Comparison of ENCODE assay signal across 24 cellular contexts in the genomic region with DNA sequence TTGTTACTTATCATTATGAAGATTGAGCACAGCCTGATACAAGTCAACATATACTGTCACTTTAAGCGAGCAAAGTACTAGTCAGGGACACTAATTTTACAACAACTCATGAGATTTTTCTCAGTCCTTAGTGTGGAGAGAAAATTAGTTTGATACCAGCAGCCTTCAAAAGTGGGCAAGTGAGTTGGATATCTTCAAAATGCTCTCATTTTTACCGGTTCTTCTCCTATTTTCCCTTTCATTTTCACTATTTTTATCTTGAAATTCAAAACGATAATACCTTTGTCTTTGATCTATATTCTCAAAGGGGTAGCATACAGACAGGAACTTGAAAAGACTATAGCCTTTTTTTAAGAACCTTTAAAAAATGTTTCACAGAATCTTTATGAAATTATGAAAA. TPM values are rescaled to one million over a fixed set of nuclear protein-coding genes. Genes with fewer than 3 reads are reported as not detected.
DNase-seq lines count a peak whose midpoint lies in the region; ATAC-seq and TF ChIP-seq lines count a peak whose summit lies in the region.
"Had no signal": no experiment of that assay in that cellular context is flagged by ENCODE, and none has a peak within 500 bp of the region (broad histone marks: within the 10 kb centered on the region; RNA-seq: fewer than 3 reads in every experiment).

No MANE protein-coding gene starts in this region.

- H3K36me3 Mint-ChIP-seq in activated naive CD4-positive, alpha-beta T cell treated with anti-CD3 and anti-CD28 coated beads, Interleukin-2, amount 50 U/mL, for 24 hours: peaks cover 16% of the 10 kb centered on the region
- peaks cover 33% of the 10 kb centered on the region for H3K36me3 Mint-ChIP-seq in activated T-helper 1 cell treated with anti-CD3 and anti-CD28 coated beads, Interleukin-12 subunit alpha, Interleukin-12 subunit beta, Interleukin-2, Interleukin-4 antibody, amounts not matched to agents 30 ng/mL and 10 ng/mL and 1 ng/mL, durations not matched to agents 14 hours and 24 hours and 36 hours (ENCODE audit: low read depth)
- H3K36me3 Mint-ChIP-seq in stimulated activated effector memory CD8-positive, alpha-beta T cell treated with anti-CD3 and anti-CD28 coated beads, Interleukin-12 subunit alpha, Interleukin-12 subunit beta, amount 100 ng/mL, for 72 hours: peaks cover 12% of the 10 kb centered on the region

- H3K36me3 ChIP-seq in transverse colon (no peaks in the 10 kb centered on the region), ovary (no peaks in the 10 kb centered on the region)
- H3K36me3 ChIP-seq: lower lobe of right lung, neutrophil, upper lobe of left lung had no signal

- DNase-seq in activated naive CD4-positive, alpha-beta T cell (lab: John Stamatoyannopoulos, UW): no peak
- DNase-seq in activated T-helper 1 cell treated with anti-CD3 and anti-CD28 coated beads, Interleukin-12 subunit alpha, Interleukin-12 subunit beta, Interleukin-2, Interleukin-4 antibody, amounts not matched to agents 30 ng/mL and 10 ng/mL and 1 ng/mL, durations not matched to agents 14 hours and 24 hours and 36 hours (ENCODE audit: low spot score): no peak
- DNase-seq in stimulated activated effector memory CD8-positive, alpha-beta T cell treated with anti-CD3 and anti-CD28 coated beads, Interleukin-12 subunit alpha, Interleukin-12 subunit beta, amount 100 ng/mL, for 72 hours (ENCODE audit: low spot score in 2 of 2): no peak
- DNase-seq in NCI-H1436 (lab: John Stamatoyannopoulos, UW) (no peak), transverse colon (no peak), ovary (no peak)
- DNase-seq: activated CD8-positive, alpha-beta memory T cell treated with anti-CD3 and anti-CD28 coated beads for 24 hours; activated gamma-delta T cell; DMS79; esophagus squamous epithelium; HFFc6; lower lobe of right lung; NCI-H1417 treated with DMSO at 0.1 percent for 48 hours; NCI-H2171; NCI-H748 treated with DMSO at 0.1 percent for 48 hours; SHP77 treated with DMSO at 0.1 percent for 48 hours; stimulated activated CD4-positive, alpha-beta T cell treated with anti-CD3 and anti-CD28 coated beads, Interleukin-4, amount 100 ng/mL, for 24 hours; upper lobe of left lung had no signal

- H3K9me3 ChIP-seq in transverse colon (no peaks in the 10 kb centered on the region), ovary (no peaks in the 10 kb centered on the region)
- H3K9me3 ChIP-seq: esophagus squamous epithelium, gastroesophageal sphincter, lower lobe of right lung, neutrophil, upper lobe of left lung had no signal

- peak; percentile 26 for ATAC-seq in GM21723 (IDR thresholded peaks at IDR 0.05; ENCODE audit: unreplicated experiment)
- no peak for ATAC-seq in stimulated activated effector memory CD8-positive, alpha-beta T cell treated with anti-CD3 and anti-CD28 coated beads, Interleukin-12 subunit alpha, Interleukin-12 subunit beta, amount 100 ng/mL, for 72 hours
- ATAC-seq: gastroesophageal sphincter, lower lobe of right lung had no signal

- no peak overlapping the region for H3K27ac ChIP-seq in transverse colon
- H3K27ac ChIP-seq in ovary: peak overlapping the region in 1 of 2 donors; percentile 7
- H3K27ac ChIP-seq: esophagus squamous epithelium, gastroesophageal sphincter, HL-60, lower lobe of right lung, neutrophil, upper lobe of left lung had no signal

- TF ChIP-seq CTCF in transverse colon (IDR thresholded peaks at IDR 0.05) (no peak), ovary (IDR thresholded peaks at IDR 0.05) (no peak)

- intact Hi-C loops in activated T-helper 1 cell treated with anti-CD3 and anti-CD28 coated beads, Interleukin-12 subunit alpha, Interleukin-12 subunit beta, Interleukin-2, Interleukin-4 antibody, amounts not matched to agents 30 ng/mL and 10 ng/mL and 1 ng/mL, durations not matched to agents 14 hours and 24 hours and 36 hours (cut with micrococcal nuclease): loop anchor here (1.0 kb wide), 1 partner anchor 25 kb away; no protein-coding TSS in a partner anchor
- intact Hi-C loops in transverse colon (cut with DNase I; ENCODE audit: low total_unique reads) (no loop called here), ovary (cut with DNase I) (no loop called here)

- TF ChIP-seq POLR2A in transverse colon (IDR thresholded peaks at IDR 0.05) (no peak), ovary (IDR thresholded peaks at IDR 0.05) (no peak)

- no peak overlapping the region for H3K4me3 ChIP-seq in transverse colon
- no peak overlapping the region for H3K4me3 ChIP-seq in ovary
- H3K4me3 ChIP-seq: esophagus squamous epithelium, gastroesophageal sphincter, lower lobe of right lung, smooth muscle cell, upper lobe of left lung had no signal

- in situ Hi-C loops in transverse colon (cut with MboI; ENCODE audit: low pct_ligation_motif_present in 1 of 4, low pct_unique_long_range_greater_than_20kb in 1 of 4, low sequenced_read_pairs in 3 of 4): no loop called here

- H3K27ac Mint-ChIP-seq in activated naive CD4-positive, alpha-beta T cell treated with anti-CD3 and anti-CD28 coated beads, Interleukin-2, amount 50 U/mL, for 24 hours: peak overlapping the region; percentile 96
- peak overlapping the region; percentile 71 for H3K27ac Mint-ChIP-seq in activated T-helper 1 cell treated with anti-CD3 and anti-CD28 coated beads, Interleukin-12 subunit alpha, Interleukin-12 subunit beta, Interleukin-2, Interleukin-4 antibody, amounts not matched to agents 30 ng/mL and 10 ng/mL and 1 ng/mL, durations not matched to agents 14 hours and 24 hours and 36 hours
- peak overlapping the region; percentile 33 for H3K27ac Mint-ChIP-seq in stimulated activated effector memory CD8-positive, alpha-beta T cell treated with anti-CD3 and anti-CD28 coated beads, Interleukin-12 subunit alpha, Interleukin-12 subunit beta, amount 100 ng/mL, for 72 hours
- H3K27ac Mint-ChIP-seq: HFFc6 had no signal

- peaks cover 42% of the 10 kb centered on the region for H3K4me1 Mint-ChIP-seq in activated naive CD4-positive, alpha-beta T cell treated with anti-CD3 and anti-CD28 coated beads, Interleukin-2, amount 50 U/mL, for 24 hours
- H3K4me1 Mint-ChIP-seq in activated T-helper 1 cell treated with anti-CD3 and anti-CD28 coated beads, Interleukin-12 subunit alpha, Interleukin-12 subunit beta, Interleukin-2, Interleukin-4 antibody, amounts not matched to agents 30 ng/mL and 10 ng/mL and 1 ng/mL, durations not matched to agents 14 hours and 24 hours and 36 hours (ENCODE audit: low read depth): peaks cover 27% of the 10 kb centered on the region
- no peaks in the 10 kb centered on the region for H3K4me1 Mint-ChIP-seq in stimulated activated effector memory CD8-positive, alpha-beta T cell treated with anti-CD3 and anti-CD28 coated beads, Interleukin-12 subunit alpha, Interleukin-12 subunit beta, amount 100 ng/mL, for 72 hours

- H3K4me3 Mint-ChIP-seq in activated naive CD4-positive, alpha-beta T cell treated with anti-CD3 and anti-CD28 coated beads, Interleukin-2, amount 50 U/mL, for 24 hours: peak overlapping the region; percentile 72
- peak overlapping the region; percentile 58 for H3K4me3 Mint-ChIP-seq in activated T-helper 1 cell treated with anti-CD3 and anti-CD28 coated beads, Interleukin-12 subunit alpha, Interleukin-12 subunit beta, Interleukin-2, Interleukin-4 antibody, amounts not matched to agents 30 ng/mL and 10 ng/mL and 1 ng/mL, durations not matched to agents 14 hours and 24 hours and 36 hours
- no peak overlapping the region for H3K4me3 Mint-ChIP-seq in stimulated activated effector memory CD8-positive, alpha-beta T cell treated with anti-CD3 and anti-CD28 coated beads, Interleukin-12 subunit alpha, Interleukin-12 subunit beta, amount 100 ng/mL, for 72 hours
- H3K4me3 Mint-ChIP-seq: HFFc6 had no signal

- H3K4me1 ChIP-seq in transverse colon: no peaks in the 10 kb centered on the region
- peaks cover 12% of the 10 kb centered on the region for H3K4me1 ChIP-seq in ovary (ENCODE audit: insufficient read depth)
- H3K4me1 ChIP-seq: esophagus squamous epithelium, gastroesophageal sphincter, lower lobe of right lung had no signal

- H3K27me3 ChIP-seq in transverse colon (no peaks in the 10 kb centered on the region), ovary (no peaks in the 10 kb centered on the region)
- H3K27me3 ChIP-seq: esophagus squamous epithelium, gastroesophageal sphincter, neutrophil, upper lobe of left lung had no signal

- WGBS in transverse colon (ENCODE audit: low coverage in 1 of 2), 2 donors: 60 to 78% methylated on average over 3 of the region's 3 CpGs
- WGBS in ovary, 3 donors: 58 to 72% (median 65%) methylated on average over 3 of the region's 3 CpGs

- H3K27me3 Mint-ChIP-seq in activated naive CD4-positive, alpha-beta T cell treated with anti-CD3 and anti-CD28 coated beads, Interleukin-2, amount 50 U/mL, for 24 hours: no peaks in the 10 kb centered on the region
- peaks cover 1% of the 10 kb centered on the region for H3K27me3 Mint-ChIP-seq in activated T-helper 1 cell treated with anti-CD3 and anti-CD28 coated beads, Interleukin-12 subunit alpha, Interleukin-12 subunit beta, Interleukin-2, Interleukin-4 antibody, amounts not matched to agents 30 ng/mL and 10 ng/mL and 1 ng/mL, durations not matched to agents 14 hours and 24 hours and 36 hours (ENCODE audit: insufficient read depth)

- no peak for TF ChIP-seq EP300 in transverse colon (IDR thresholded peaks at IDR 0.05; ENCODE audit: low read depth)
- no peak for TF ChIP-seq EP300 in ovary (IDR thresholded peaks at IDR 0.05)

- H3K9me3 Mint-ChIP-seq in activated naive CD4-positive, alpha-beta T cell treated with anti-CD3 and anti-CD28 coated beads, Interleukin-2, amount 50 U/mL, for 24 hours: no peaks in the 10 kb centered on the region
- H3K9me3 Mint-ChIP-seq in activated T-helper 1 cell treated with anti-CD3 and anti-CD28 coated beads, Interleukin-12 subunit alpha, Interleukin-12 subunit beta, Interleukin-2, Interleukin-4 antibody, amounts not matched to agents 30 ng/mL and 10 ng/mL and 1 ng/mL, durations not matched to agents 14 hours and 24 hours and 36 hours: no peaks in the 10 kb centered on the region
- H3K9me3 Mint-ChIP-seq in stimulated activated effector memory CD8-positive, alpha-beta T cell treated with anti-CD3 and anti-CD28 coated beads, Interleukin-12 subunit alpha, Interleukin-12 subunit beta, amount 100 ng/mL, for 72 hours: no peaks in the 10 kb centered on the region
- H3K9me3 Mint-ChIP-seq: HFFc6 had no signal

RNA-seq across cellular contexts. Expression of gene UBXN4, which starts 52.0 kb away (rescaled TPM):
- total RNA-seq in activated T-helper 1 cell treated with anti-CD3 and anti-CD28 coated beads, Interleukin-12 subunit alpha, Interleukin-12 subunit beta, Interleukin-2, Interleukin-4 antibody, amounts not matched to agents 30 ng/mL and 10 ng/mL and 1 ng/mL, durations not matched to agents 14 hours and 24 hours and 36 hours: 115 and 121 TPM in 2 replicates
- 100 to 1,000 TPM in 1 of 4 donors, 10 to 100 TPM in 3; 54.2 to 101 (median 61.3) TPM for total RNA-seq in transverse colon
- total RNA-seq in ovary: 100 to 1,000 TPM in 1 of 7 donors, 10 to 100 TPM in 6; 56.8 to 101 (median 87.5) TPM
- polyA plus RNA-seq in ovary: 10 to 100 TPM; 46.6 to 82.0 TPM

Comparison
In these comparisons a context has a peak if more than half of its experiments do, and no peak if none do; other contexts are left out.
1. H3K27ac Mint-ChIP-seq: peak in every context shown above with its lines; median percentile 96 in activated naive CD4-positive, alpha-beta T cell treated with anti-CD3 and anti-CD28 coated beads, Interleukin-2, amount 50 U/mL, for 24 hours; 71 in activated T-helper 1 cell treated with anti-CD3 and anti-CD28 coated beads, Interleukin-12 subunit alpha, Interleukin-12 subunit beta, Interleukin-2, Interleukin-4 antibody, amounts not matched to agents 30 ng/mL and 10 ng/mL and 1 ng/mL, durations not matched to agents 14 hours and 24 hours and 36 hours; 33 in stimulated activated effector memory CD8-positive, alpha-beta T cell treated with anti-CD3 and anti-CD28 coated beads, Interleukin-12 subunit alpha, Interleukin-12 subunit beta, amount 100 ng/mL, for 72 hours.